22 cellular contexts compared by ENCODE assay signal in the genomic region with DNA sequence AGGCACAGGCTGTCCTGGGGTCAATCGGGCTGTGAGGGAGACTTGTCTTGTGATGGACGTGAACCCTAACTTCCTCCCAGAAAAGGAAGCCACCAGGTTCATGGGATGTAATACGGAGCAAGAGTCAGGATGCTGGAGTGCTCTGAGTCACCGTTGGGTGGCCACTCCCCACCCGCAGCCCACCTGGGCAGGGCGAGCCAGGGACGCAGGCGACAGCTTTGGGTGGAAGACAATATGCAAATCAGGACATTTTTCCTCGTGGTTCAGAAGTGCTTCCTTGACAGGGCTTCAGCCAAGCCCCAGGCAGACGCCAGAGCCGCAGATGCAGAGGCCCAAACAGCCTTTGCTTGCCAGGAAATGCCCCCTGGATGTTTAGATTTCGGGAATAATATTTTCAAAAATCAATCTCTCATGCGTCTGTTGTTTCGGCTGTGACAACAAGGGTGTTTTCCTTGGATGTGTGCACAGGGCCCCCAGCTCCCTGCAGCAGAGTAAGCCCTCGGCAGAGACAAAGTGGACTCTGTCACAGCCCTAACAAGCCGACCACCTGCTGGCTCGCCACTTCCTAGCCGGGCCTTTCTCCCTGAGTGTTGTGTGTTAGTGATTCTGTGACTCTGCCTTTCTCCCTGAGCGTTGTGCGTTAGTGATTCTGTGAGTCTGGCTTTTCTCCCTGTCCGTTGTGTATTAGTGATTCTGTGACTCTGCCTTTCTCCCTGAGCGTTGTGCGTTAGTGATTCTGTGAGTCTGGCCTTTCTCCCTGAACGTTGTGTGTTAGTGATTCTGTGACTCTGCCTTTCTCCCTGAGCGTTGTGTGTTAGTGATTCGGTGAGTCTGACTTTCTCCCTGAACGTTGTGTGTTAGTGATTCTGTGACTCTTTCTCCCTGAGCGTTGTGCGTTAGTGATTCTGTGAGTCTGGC. TPM values are rescaled to one million over a fixed set of nuclear protein-coding genes. Genes with fewer than 3 reads are reported as not detected.
DNase-seq lines count a peak whose midpoint lies in the region; ATAC-seq, FAIRE-seq and TF ChIP-seq lines count a peak whose summit lies in the region.
"Had no signal": no experiment of that assay in that cellular context is flagged by ENCODE, and none has a peak within 500 bp of the region (broad histone marks: within the 10 kb centered on the region; RNA-seq: fewer than 3 reads in every experiment).

No MANE protein-coding gene starts in this region.

- intact Hi-C loops in GM12878 (cut with micrococcal nuclease; ENCODE audit: unreplicated experiment), result no loop called here

- FAIRE-seq in GM12878 (lab: Jason Lieb, UNC), result peak; percentile 7
- FAIRE-seq: A204.1, endometrium had no signal

- H3K36me3 Mint-ChIP-seq in osteocyte (ENCODE audit: unreplicated experiment), result no peaks in the 10 kb centered on the region

- H3K79me2 ChIP-seq in GM12878 (ENCODE audit: control insufficient read depth, insufficient read depth, low read length), result no peaks in the 10 kb centered on the region

- H3K4me3 Mint-ChIP-seq in osteocyte (ENCODE audit: unreplicated experiment), result no peak overlapping the region

- no peak overlapping the region for H3K4me2 ChIP-seq in GM12878 (ENCODE audit: control insufficient read depth, insufficient read depth)

- H3K36me3 ChIP-seq in HEK293 (ENCODE audit: control insufficient read depth in 2 of 2, insufficient read depth in 1 of 2, low read length in 2 of 2) (no peaks in the 10 kb centered on the region), GM12878 (ENCODE audit: control insufficient read depth in 2 of 2, insufficient read depth in 2 of 2, low read length in 1 of 2) (no peaks in the 10 kb centered on the region)
- H3K36me3 ChIP-seq: breast epithelium, left lung, SJCRH30, vagina had no signal

- H3K9me3 ChIP-seq in HEK293 (ENCODE audit: control insufficient read depth, insufficient read depth, low read depth, low read length), result no peaks in the 10 kb centered on the region
- H3K9me3 ChIP-seq in GM12878 (replicated peaks; ENCODE audit: control insufficient read depth, insufficient read depth, low read length), result no peaks in the 10 kb centered on the region
- H3K9me3 ChIP-seq: breast epithelium, Caco-2, left lung, SJCRH30, vagina had no signal

- H3K27ac Mint-ChIP-seq in osteocyte (ENCODE audit: unreplicated experiment), result peak overlapping the region; percentile 0
- H3K27ac Mint-ChIP-seq: activated T-helper 2 cell treated with anti-CD3 and anti-CD28 coated beads, Interferon-gamma antibody, Interleukin-2, Interleukin-4, amounts not matched to agents 10 μg/mL and 5 μg/mL and 100 μg/mL, durations not matched to agents 14 hours and 24 hours and 36 hours had no signal

- TF ChIP-seq EP300 in GM12878 (IDR thresholded peaks at IDR 0.05; ENCODE audit: borderline replicate concordance in 1 of 2, control insufficient read depth in 1 of 2, low read depth in 2 of 2, low read length in 2 of 2), result no peak

- BruUV-seq in GM12878 (replicated peaks; lab: Mats Ljungman, UMichigan), result no TSS peak

- DNase-seq in NCI-H2107 treated with DMSO at 0.1 percent for 48 hours (lab: John Stamatoyannopoulos, UW; ENCODE audit: unreplicated experiment) (peak; percentile 25), NCI-H2107 (lab: John Stamatoyannopoulos, UW) (no peak), GM12878 (ENCODE audit: low read depth, low spot score) (no peak), osteocyte (ENCODE audit: extremely low spot score, unreplicated experiment) (no peak), NCI-H1105 treated with DMSO at 0.1 percent for 48 hours (lab: John Stamatoyannopoulos, UW) (no peak)
- DNase-seq: activated CD4-positive, alpha-beta T cell treated with anti-CD3 and anti-CD28 coated beads, Interleukin-2, amount 50 U/mL, for 1 hour; GOT3; KG1; NCI-H774; OCI-M1; SJCRH30; stimulated activated CD4-positive, alpha-beta T cell treated with anti-CD3 and anti-CD28 coated beads, Interleukin-15, amount 100 ng/mL, for 24 hours had no signal

- 64% methylated on average over 29 of the region's 29 CpGs for WGBS in GM12878 (ENCODE audit: insufficient coverage, insufficient replicate concordance, low lambda C conversion rate, missing lambda C conversion rate)

- H3K4me1 Mint-ChIP-seq in osteocyte (ENCODE audit: unreplicated experiment), result peaks cover 8% of the 10 kb centered on the region

- peaks cover 2% of the 10 kb centered on the region; the same call in 1 of the 2 replicates for H4K20me1 ChIP-seq in GM12878 (ENCODE audit: control insufficient read depth, insufficient read depth)

- H3K9ac ChIP-seq in GM12878 (ENCODE audit: control insufficient read depth, insufficient read depth, low read length), result no peak overlapping the region

- H3K27me3 Mint-ChIP-seq in osteocyte (ENCODE audit: unreplicated experiment), result peaks cover 24% of the 10 kb centered on the region

- CTCF ChIA-PET in HEK293 (lab: Yijun Ruan, JAX) (no interaction called here), GM12878 (lab: Yijun Ruan, JAX) (no interaction called here)

- no peak for TF ChIP-seq RAD21 in GM12878 (IDR thresholded peaks at IDR 0.05; ENCODE audit: insufficient read depth, low read depth, low read length)

- H3K4me3 ChIP-seq in HEK293 (ENCODE audit: low read depth, low read length) (no peak overlapping the region), GM12878 (no peak overlapping the region)
- H3K4me3 ChIP-seq: breast epithelium, left lung, SJCRH30, vagina had no signal

- peaks cover 2 to 5% of the 10 kb centered on the region in 2 experiments; a peak in 3 of 4 replicates for H3K27me3 ChIP-seq in GM12878 (replicated peaks in 1 of 2; ENCODE audit: control insufficient read depth in 2 of 2, insufficient read depth in 2 of 2, low read length in 1 of 2)
- H3K27me3 ChIP-seq: vagina had no signal

- POLR2A ChIA-PET in HEK293 (lab: Yijun Ruan, JAX) (no interaction called here), GM12878 (lab: Charles Lee) (no interaction called here)

- in situ Hi-C loops in GM12878 (cut with MboI), result no loop called here

- no peak for TF ChIP-seq POLR2A in GM12878 (IDR thresholded peaks at IDR 0.05; ENCODE audit: low read depth, low read length)

- ATAC-seq in GM12878 (no peak), GM21360 (IDR thresholded peaks at IDR 0.05; ENCODE audit: unreplicated experiment) (no peak), GM18861 (IDR thresholded peaks at IDR 0.05; ENCODE audit: unreplicated experiment) (no peak)
- ATAC-seq: left lung had no signal

- no peaks in the 10 kb centered on the region for H3K9me3 Mint-ChIP-seq in osteocyte (ENCODE audit: unreplicated experiment)
- H3K9me3 Mint-ChIP-seq: activated T-helper 2 cell treated with anti-CD3 and anti-CD28 coated beads, Interferon-gamma antibody, Interleukin-2, Interleukin-4, amounts not matched to agents 10 μg/mL and 5 μg/mL and 100 μg/mL, durations not matched to agents 14 hours and 24 hours and 36 hours had no signal

- RAD21 ChIA-PET in GM12878 (lab: Charles Lee; ENCODE audit: unreplicated experiment), result no interaction called here

- no peak overlapping the region for H2AFZ ChIP-seq in GM12878 (ENCODE audit: control insufficient read depth, low read depth, low read length)

- H3K4me1 ChIP-seq in HEK293 (ENCODE audit: control insufficient read depth, insufficient read depth, low read length) (no peaks in the 10 kb centered on the region), GM12878 (ENCODE audit: control insufficient read depth, insufficient read depth, low read length) (peaks cover 6% of the 10 kb centered on the region)
- H3K4me1 ChIP-seq: breast epithelium, Caco-2, SJCRH30, vagina had no signal

- SMC1A ChIA-PET in GM12878 (lab: Charles Lee; ENCODE audit: uncharacterized antibody, unreplicated experiment), result no interaction called here

- TF ChIP-seq CTCF in HEK293 (tag by site-specific recombination; IDR thresholded peaks at IDR 0.05) (no peak), GM12878 (IDR thresholded peaks at IDR 0.05 in 2 of 3, conservative IDR thresholded peaks at IDR 0.05 in 1 of 3; ENCODE audit: control insufficient read depth in 2 of 3, extremely low read depth in 1 of 3, insufficient read depth in 1 of 3, low read depth in 3 of 3, low read length in 3 of 3) (no peak), osteocyte (IDR thresholded peaks at IDR 0.05) (no peak)

- no peak overlapping the region for H3K27ac ChIP-seq in HEK293 (ENCODE audit: extremely low read depth, low read depth, low read length)
- H3K27ac ChIP-seq in GM12878 (ENCODE audit: control insufficient read depth, insufficient read depth), result no peak overlapping the region
- H3K27ac ChIP-seq: breast epithelium, left lung, SJCRH30, vagina had no signal

TF ChIP-seq in HEK293, 187 proteins besides CTCF, POLR2A, EP300 and RAD21 (continues in another document):
- TF ChIP-seq PRDM1 (tag by site-specific recombination; IDR thresholded peaks at IDR 0.05) (peak; percentile 62; the same call in 1 of the 2 replicates), ZBTB17 (tag by site-specific recombination; IDR thresholded peaks at IDR 0.05) (peak; percentile 89), ZFP41 (tag by site-specific recombination; IDR thresholded peaks at IDR 0.05; ENCODE audit: borderline replicate concordance) (no peak), ZNF555 (tag by site-specific recombination; conservative IDR thresholded peaks at IDR 0.05) (no peak)

TF ChIP-seq in GM12878, 131 proteins besides CTCF, POLR2A, EP300 and RAD21:
- TF ChIP-seq MAX (IDR thresholded peaks at IDR 0.05; ENCODE audit: low read depth, low read length), result no peak
- TF ChIP-seq HDGF (IDR thresholded peaks at IDR 0.05), result no peak

RNA-seq across cellular contexts. Expression of gene SLC9A3, which starts 11.8 kb away (rescaled TPM):
- 4.6 TPM in 2 replicates for total RNA-seq in GM12878 (2013; cell fraction: nucleolus; rRNA removed)
- total RNA-seq in GM12878 (2014; rRNA removed), result 2.8 and 3.2 TPM in 2 replicates
- total RNA-seq in GM12878 (2014; rRNA removed; fragmentation: Illumina TruSeq; extraction: Trizol), result 0.89 and 1.1 TPM in 2 replicates
- 2.3 and 2.5 TPM in 2 replicates for total RNA-seq in GM12878 (2021)
- 1.1 TPM for polyA plus RNA-seq in GM12878 (2011; ENCODE audit: low read depth)
- polyA plus RNA-seq in GM12878 (2011; rRNA removed), result 1.1 and 1.6 TPM in 2 replicates
- 1.6 and 2.1 TPM in 2 replicates for polyA plus RNA-seq in GM12878 (2011; cell fraction: cytosol; rRNA removed)
- 4.8 and 5.6 TPM in 2 replicates for polyA plus RNA-seq in GM12878 (2011; cell fraction: nucleus; rRNA removed)
- polyA plus RNA-seq in GM12878 (2012), result 1.6 and 1.9 TPM in 2 replicates
- 1.5 and 1.7 TPM in 2 replicates for polyA plus RNA-seq in GM12878 (2014; fragmentation: Illumina TruSeq; extraction: Trizol)
- polyA plus RNA-seq in GM12878 (2014; fragmentation: Nextera tagmentation; extraction: Ambion mirVana), result under 1 TPM in 1 of 2 experiments, not detected in 1; 0.04 TPM
- polyA plus RNA-seq in GM12878 (2014; rRNA removed), result 4.7 and 5.2 TPM in 2 replicates
- polyA plus RNA-seq in GM12878 (2016; fragmentation: Nextera tagmentation; extraction: Ambion mirVana), result 1 to 10 TPM; 2.9 to 3.1 TPM
- polyA minus RNA-seq in GM12878 (2011; rRNA and poly(A)+ RNA removed), result 0.44 and 0.82 TPM in 2 replicates
- polyA minus RNA-seq in GM12878 (2011; cell fraction: cytosol; rRNA and poly(A)+ RNA removed), result 0.62 TPM in 1 of 2 replicates, not detected in the other
- 1.8 and 2.9 TPM in 2 replicates for polyA minus RNA-seq in GM12878 (2011; cell fraction: nucleus; rRNA and poly(A)+ RNA removed)
- total RNA-seq in osteocyte, result 1.2 and 1.7 TPM in 2 replicates
